Comparison of ENCODE assay signal across 20 cellular contexts in genomic region chr7:69682518-69682917, GRCh38.
DNase-seq lines count a peak whose midpoint lies in the region; ATAC-seq and TF ChIP-seq lines count a peak whose summit lies in the region.
"Had no signal": no experiment of that assay in that cellular context is flagged by ENCODE, and none has a peak within 500 bp of the region (broad histone marks: within the 10 kb centered on the region; RNA-seq: fewer than 3 reads in every experiment).

No MANE protein-coding gene starts in this region.

- H3K4me3 ChIP-seq in HL-60 (replicated peaks; ENCODE audit: insufficient read depth, low read length), result no peak overlapping the region
- H3K4me3 ChIP-seq: MG63, Peyer's patch had no signal

- no peak overlapping the region for H3K4me3 Mint-ChIP-seq in activated B cell treated with CpG ODN at 0.5 μM for 24 hours
- no peak overlapping the region for H3K4me3 Mint-ChIP-seq in nephron progenitor cell
- no peak overlapping the region for H3K4me3 Mint-ChIP-seq in stimulated activated naive B cell treated with anti-CD40 and anti-IgM and Interleukin-4, amounts not matched to agents 10 μg/mL and 1 μg/mL and 100 μg/mL, for 72 hours
- H3K4me3 Mint-ChIP-seq: B cell; CD4-positive, alpha-beta T cell; T-helper 1 cell treated with Interleukin-12 subunit alpha and Interleukin-12 subunit beta and Interleukin-4 antibody, amounts not matched to agents 30 μg/mL and 1 μg/mL, for 36 hours had no signal

- H3K36me3 Mint-ChIP-seq in activated B cell treated with CpG ODN at 0.5 μM for 24 hours (ENCODE audit: low read depth), result no peaks in the 10 kb centered on the region
- H3K36me3 Mint-ChIP-seq in nephron progenitor cell (ENCODE audit: low read depth), result no peaks in the 10 kb centered on the region
- no peaks in the 10 kb centered on the region for H3K36me3 Mint-ChIP-seq in stimulated activated naive B cell treated with anti-CD40 and anti-IgM and Interleukin-4, amounts not matched to agents 10 μg/mL and 1 μg/mL and 100 μg/mL, for 72 hours

- POLR2A ChIA-PET in activated B cell treated with CpG ODN at 0.5 μM for 24 hours (lab: Charles Lee), result no interaction called here

- H3K9me3 Mint-ChIP-seq in activated B cell treated with CpG ODN at 0.5 μM for 24 hours, result no peaks in the 10 kb centered on the region
- H3K9me3 Mint-ChIP-seq in nephron progenitor cell, result no peaks in the 10 kb centered on the region
- H3K9me3 Mint-ChIP-seq in stimulated activated naive B cell treated with anti-CD40 and anti-IgM and Interleukin-4, amounts not matched to agents 10 μg/mL and 1 μg/mL and 100 μg/mL, for 72 hours, result peaks cover 0 to 2% of the 10 kb centered on the region in 2 donors
- H3K9me3 Mint-ChIP-seq: CD4-positive, alpha-beta T cell; T-helper 1 cell treated with Interleukin-12 subunit alpha and Interleukin-12 subunit beta and Interleukin-4 antibody, amounts not matched to agents 30 μg/mL and 1 μg/mL, for 36 hours had no signal

- H3K4me1 Mint-ChIP-seq in activated B cell treated with CpG ODN at 0.5 μM for 24 hours, result peaks cover 14% of the 10 kb centered on the region
- peaks cover 72% of the 10 kb centered on the region for H3K4me1 Mint-ChIP-seq in nephron progenitor cell
- peaks cover 9 to 31% of the 10 kb centered on the region in 2 donors for H3K4me1 Mint-ChIP-seq in stimulated activated naive B cell treated with anti-CD40 and anti-IgM and Interleukin-4, amounts not matched to agents 10 μg/mL and 1 μg/mL and 100 μg/mL, for 72 hours

- DNase-seq in HL-60 (ENCODE audit: low read depth in 1 of 2, low spot score in 1 of 2), result peak in 1 of 2 experiments; percentile 26
- DNase-seq in activated B cell treated with CpG ODN at 0.5 μM for 24 hours, result no peak
- DNase-seq in nephron progenitor cell, result no peak
- DNase-seq in NCI-H2227 (lab: John Stamatoyannopoulos, UW; ENCODE audit: unreplicated experiment), result no peak
- no peak for DNase-seq in stimulated activated naive B cell treated with anti-CD40 and anti-IgM and Interleukin-4, amounts not matched to agents 10 μg/mL and 1 μg/mL and 100 μg/mL, for 72 hours
- no peak for DNase-seq in NCI-H1092 (lab: John Stamatoyannopoulos, UW)
- DNase-seq: ACHN; CD4-positive, alpha-beta T cell; IMR-90; Karpas-422; MG63; NCI-H1417 treated with DMSO at 0.1 percent for 48 hours; NCI-H1930; NCI-H510A; NCI-H82; Peyer's patch had no signal

- no peaks in the 10 kb centered on the region for H3K27me3 Mint-ChIP-seq in activated B cell treated with CpG ODN at 0.5 μM for 24 hours
- H3K27me3 Mint-ChIP-seq in nephron progenitor cell (ENCODE audit: low read depth, poor library complexity), result no peaks in the 10 kb centered on the region
- H3K27me3 Mint-ChIP-seq in stimulated activated naive B cell treated with anti-CD40 and anti-IgM and Interleukin-4, amounts not matched to agents 10 μg/mL and 1 μg/mL and 100 μg/mL, for 72 hours, result no peaks in the 10 kb centered on the region
- H3K27me3 Mint-ChIP-seq: B cell; CD4-positive, alpha-beta T cell had no signal

- intact Hi-C loops in activated B cell treated with CpG ODN at 0.5 μM for 24 hours (cut with micrococcal nuclease), result loop anchor here (2.0 kb wide), 1 partner anchor 18 kb away; no protein-coding TSS in a partner anchor

- ATAC-seq in GM21360 (IDR thresholded peaks at IDR 0.05; ENCODE audit: unreplicated experiment), result peak; percentile 25
- ATAC-seq in activated B cell treated with CpG ODN at 0.5 μM for 24 hours (ENCODE audit: low read depth), result no peak
- no peak for ATAC-seq in stimulated activated naive B cell treated with anti-CD40 and anti-IgM and Interleukin-4, amounts not matched to agents 10 μg/mL and 1 μg/mL and 100 μg/mL, for 72 hours (replicated peaks)
- ATAC-seq: Right ventricle myocardium inferior had no signal

- CTCF ChIA-PET in activated B cell treated with CpG ODN at 0.5 μM for 24 hours (lab: Charles Lee), result no interaction called here

- H3K27ac Mint-ChIP-seq in activated B cell treated with CpG ODN at 0.5 μM for 24 hours (peak overlapping the region; percentile 8), nephron progenitor cell (peak overlapping the region; percentile 20)
- no peak overlapping the region for H3K27ac Mint-ChIP-seq in stimulated activated naive B cell treated with anti-CD40 and anti-IgM and Interleukin-4, amounts not matched to agents 10 μg/mL and 1 μg/mL and 100 μg/mL, for 72 hours
- H3K27ac Mint-ChIP-seq: B cell; CD4-positive, alpha-beta T cell; T-helper 1 cell treated with Interleukin-12 subunit alpha and Interleukin-12 subunit beta and Interleukin-4 antibody, amounts not matched to agents 30 μg/mL and 1 μg/mL, for 36 hours had no signal

- 0 out of 2 replicates have a peak overlapping the region, but pooled peaks have one; percentile 28 for H3K27ac ChIP-seq in HL-60 (replicated peaks)
- H3K27ac ChIP-seq: Peyer's patch had no signal

- TF ChIP-seq CTCF in HL-60 (IDR thresholded peaks at IDR 0.05; ENCODE audit: insufficient read depth, low read length), result no peak
- no peak for TF ChIP-seq CTCF in activated B cell treated with CpG ODN at 0.5 μM for 24 hours (IDR thresholded peaks at IDR 0.05)
- no peak for TF ChIP-seq CTCF in nephron progenitor cell (IDR thresholded peaks at IDR 0.05)

- H3K27me3 ChIP-seq in HL-60 (ENCODE audit: insufficient read depth, poor library complexity, severe bottlenecking), result no peaks in the 10 kb centered on the region
- H3K27me3 ChIP-seq: MG63, Peyer's patch had no signal
